Comparison of ENCODE assay signal across 17 cellular contexts in the genomic region with DNA sequence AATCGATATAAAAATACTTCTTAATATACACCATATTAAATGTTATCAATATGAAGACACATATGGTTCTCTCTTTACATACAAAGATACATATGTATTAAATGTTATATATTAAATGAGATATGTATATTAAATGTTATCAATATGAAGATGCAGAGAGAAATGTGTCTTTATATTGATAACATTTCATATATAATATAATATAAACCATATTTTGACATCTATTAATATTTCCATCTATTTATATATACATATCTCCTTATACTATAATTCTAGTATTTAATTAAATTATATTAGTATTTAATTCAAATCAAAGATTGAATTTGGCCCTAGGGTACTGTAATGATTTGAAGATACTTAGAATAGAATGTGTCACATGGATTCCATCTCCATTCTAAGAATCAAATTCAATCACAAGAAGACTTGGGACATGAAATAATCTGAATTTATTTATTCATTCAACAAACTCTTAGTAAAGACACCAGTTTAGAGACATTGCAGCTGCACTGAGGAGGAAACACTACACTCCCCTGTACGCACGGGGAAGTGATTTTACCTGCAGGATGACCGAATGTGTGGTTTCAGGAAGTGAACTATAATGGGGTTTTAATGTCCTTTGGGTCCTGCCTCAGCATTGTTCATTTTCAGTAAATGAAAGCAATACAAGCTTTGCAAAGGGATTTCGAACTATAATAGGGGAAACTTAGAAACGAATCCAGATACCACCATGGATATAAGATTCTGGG.
"Had no signal": no experiment of that assay in that cellular context is flagged by ENCODE, and none has a peak within 500 bp of the region (broad histone marks: within the 10 kb centered on the region; RNA-seq: fewer than 3 reads in every experiment).

No MANE protein-coding gene starts in this region.

- H3K27ac ChIP-seq: ascending aorta, parathyroid adenoma, thoracic aorta, upper lobe of right lung, VCaP had no signal

- ATAC-seq: esophagus mucosa; left lobe of liver; sciatic nerve; stimulated activated effector memory CD8-positive, alpha-beta T cell treated with anti-CD3 and anti-CD28 coated beads, Interleukin-12 subunit alpha, Interleukin-12 subunit beta, amount 100 ng/mL, for 72 hours; upper lobe of right lung had no signal

- H3K4me1 ChIP-seq: ascending aorta, parathyroid adenoma had no signal

- H3K27me3 ChIP-seq: ascending aorta, upper lobe of right lung had no signal

- H3K9me3 ChIP-seq: ascending aorta, thoracic aorta, upper lobe of right lung had no signal

- H3K4me3 ChIP-seq: ascending aorta, thoracic aorta, upper lobe of right lung had no signal

- H3K36me3 ChIP-seq: ascending aorta, thoracic aorta, upper lobe of right lung had no signal

- DNase-seq: activated CD4-positive, alpha-beta T cell treated with anti-CD3 and anti-CD28 coated beads, Interleukin-2, amount 50 U/mL, for 4 hours; activated CD4-positive, CD25-positive, alpha-beta regulatory T cell treated with anti-CD3 and anti-CD28 coated beads, Interleukin-2, amount 50 U/mL, for 72 hours; activated gamma-delta T cell; cortex of kidney; effector CD4-positive, alpha-beta T cell; mammary epithelial cell; naive B cell; stimulated activated CD4-positive, alpha-beta T cell treated with anti-CD3 and anti-CD28 coated beads, Interleukin-4, amount 100 ng/mL, for 24 hours; upper lobe of right lung had no signal
